Comparison of ENCODE assay signal across 34 cellular contexts in genomic region chr7:107627002-107627401, GRCh38.
"Had no signal": no experiment of that assay in that cellular context is flagged by ENCODE, and none has a peak within 500 bp of the region (broad histone marks: within the 10 kb centered on the region; RNA-seq: fewer than 3 reads in every experiment).

No MANE protein-coding gene starts in this region.

- DNase-seq: Karpas-422, Kasumi-1, MG63, MM.1S, MV-4-11, NCI-H1048, NCI-H1092, NCI-H1092 treated with DMSO at 0.1 percent for 48 hours, NCI-H1105, NCI-H1105 treated with DMSO at 0.1 percent for 48 hours, NCI-H1417, NCI-H1417 treated with DMSO at 0.1 percent for 48 hours, NCI-H1436, NCI-H1436 treated with DMSO at 0.1 percent for 48 hours, NCI-H146, NCI-H1694, NCI-H1694 treated with DMSO at 0.1 percent for 48 hours, NCI-H187, NCI-H187 treated with DMSO at 0.1 percent for 48 hours, NCI-H1930, NCI-H2029, NCI-H2029 treated with DMSO at 0.1 percent for 48 hours, NCI-H2081, NCI-H2081 treated with DMSO at 0.1 percent for 48 hours, NCI-H2107, NCI-H2171, NCI-H2171 treated with DMSO at 0.1 percent for 48 hours, NCI-H2227 treated with DMSO at 0.1 percent for 48 hours, NCI-H226, NCI-H446, NCI-H446 treated with DMSO at 0.1 percent for 48 hours, NCI-H510A, NCI-H510A treated with DMSO at 0.1 percent for 48 hours had no signal

- H3K27ac ChIP-seq: KMS-11 had no signal

- H3K36me3 ChIP-seq: MG63 had no signal

- H3K27me3 ChIP-seq: MG63 had no signal

- H3K4me2 ChIP-seq: KMS-11 had no signal

- H3K9me3 ChIP-seq: MG63 had no signal

- H3K4me3 ChIP-seq: MG63 had no signal

- H3K9ac ChIP-seq: KMS-11 had no signal
